In the genomic region with DNA sequence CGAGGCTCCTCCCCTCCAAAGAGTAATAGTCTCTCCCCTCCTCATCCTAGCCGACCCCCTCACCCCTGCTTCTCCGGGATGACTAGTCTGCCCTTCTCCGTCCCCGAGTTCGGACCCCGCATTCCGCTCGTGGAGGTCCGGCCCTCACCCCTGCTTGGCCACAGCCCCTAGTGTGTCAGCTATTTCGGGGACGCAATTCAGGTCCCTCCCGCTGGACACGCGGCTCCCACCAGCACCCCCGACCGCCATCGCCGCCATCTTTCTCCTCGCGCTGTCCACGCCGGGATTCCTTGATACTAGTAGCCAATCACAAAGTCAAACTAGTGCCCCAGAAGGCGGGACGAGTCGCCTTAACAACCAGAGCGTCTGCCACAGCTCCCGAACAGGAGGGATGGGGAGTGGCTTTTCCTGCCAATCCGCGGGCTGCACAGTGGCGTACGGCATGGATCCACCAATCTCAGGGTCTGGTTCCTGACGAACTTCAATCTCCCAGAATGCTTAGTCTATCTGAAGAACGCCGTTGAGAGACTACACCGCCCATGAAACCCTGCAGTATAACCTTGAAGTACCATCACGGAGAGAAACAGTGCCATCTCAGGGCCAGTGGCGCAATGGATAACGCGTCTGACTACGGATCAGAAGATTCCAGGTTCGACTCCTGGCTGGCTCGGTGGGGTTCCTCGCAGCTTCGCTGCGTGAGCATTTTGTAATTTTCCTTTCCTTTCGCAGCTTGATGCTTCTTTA, we compare ENCODE assay signal across 8 cellular contexts. TPM values are rescaled to one million over a fixed set of nuclear protein-coding genes. Genes with fewer than 3 reads are reported as not detected.
A peak's percentile ranks its signal among the peaks of the same experiment; 100 is the strongest.
DNase-seq lines count a peak whose midpoint lies in the region; ATAC-seq and TF ChIP-seq lines count a peak whose summit lies in the region.

A gene (minus strand): TSS at position 273 of the 744 bp plus-strand sequence. CDS start 15 bp downstream, at position 258.

- ATAC-seq in HG03432 (IDR thresholded peaks at IDR 0.05; ENCODE audit: unreplicated experiment) = peak; percentile 92

- TF ChIP-seq POLR2A in GM19193 (IDR thresholded peaks at IDR 0.05; ENCODE audit: extremely low read depth, insufficient read depth, insufficient read length) = peak; percentile 91

- DNase-seq in Ammon's horn (ENCODE audit: low spot score) = peak; percentile 100
- peak; percentile 100 for DNase-seq in NCI-H460 (ENCODE audit: extremely low read depth, low read depth)
- peak; percentile 91 for DNase-seq in activated CD4-positive, CD25-positive, alpha-beta regulatory T cell treated with anti-CD3 and anti-CD28 coated beads, Interleukin-2, amount 50 U/mL, for 72 hours
- DNase-seq in cerebellum (ENCODE audit: low spot score) = peak; percentile 98
- DNase-seq in islet precursor cell = peak; percentile 100
- peak; percentile 97 to 100 (median 98) for DNase-seq in stimulated activated CD4-positive, alpha-beta T cell treated with anti-CD3 and anti-CD28 coated beads, Interleukin-12 subunit alpha, Interleukin-12 subunit beta, amount 100 ng/mL, for 48 hours (ENCODE audit: low read depth in 2 of 3, low spot score in 1 of 3)

RNA-seq across cellular contexts. Expression of the gene that starts here (rescaled TPM):
- 147 and 170 TPM in 2 replicates for total RNA-seq in NCI-H460 (2014; rRNA removed; shearing (Covaris generic))
- polyA plus RNA-seq in NCI-H460 (2014; cell fraction: nucleus; rRNA removed) = 119 and 179 TPM in 2 replicates
- total RNA-seq in cerebellum = 48.2 TPM

Comparison
In these comparisons a context has a peak if more than half of its experiments do, and no peak if none do; other contexts are left out.
1. Peak in every context shown above with its lines: DNase-seq and ATAC-seq.